8 cellular contexts compared by ENCODE assay signal in genomic region chr6:41591859-41592502, GRCh38. TPM values are rescaled to one million over a fixed set of nuclear protein-coding genes. Genes with fewer than 3 reads are reported as not detected.
A peak's percentile ranks its signal among the peaks of the same experiment; 100 is the strongest.
DNase-seq lines count a peak whose midpoint lies in the region; ATAC-seq, FAIRE-seq and TF ChIP-seq lines count a peak whose summit lies in the region.

No MANE protein-coding gene starts in this region.

- DNase-seq in COR-L47 (lab: John Stamatoyannopoulos, UW) (peak; percentile 47), HTR-8/SVneo (ENCODE audit: insufficient read length, low spot score) (peak; percentile 87), Peyer's patch (peak; percentile 69 to 92 (median 83)), fibroblast of peridontal ligament (ENCODE audit: extremely low read depth) (peak; percentile 60), superior temporal gyrus (ENCODE audit: extremely low spot score) (peak; percentile 89)
- DNase-seq in activated T-cell treated with anti-CD3 and anti-CD28 coated beads, Interleukin-2, amount 50 U/mL, for 48 hours = peak; percentile 87 to 89

- H3K36me3 ChIP-seq in Peyer's patch = peaks cover 0 to 77% (median 0%) of the 10 kb centered on the region in 3 donors
- H3K36me3 ChIP-seq in neutrophil = no peaks in the 10 kb centered on the region

- H3K27ac ChIP-seq in Peyer's patch (no peak overlapping the region), neutrophil (no peak overlapping the region)

- H3K9me3 ChIP-seq in Peyer's patch = no peaks in the 10 kb centered on the region
- no peaks in the 10 kb centered on the region for H3K9me3 ChIP-seq in neutrophil

- no peaks in the 10 kb centered on the region for H3K27me3 ChIP-seq in Peyer's patch
- no peaks in the 10 kb centered on the region for H3K27me3 ChIP-seq in neutrophil

- TF ChIP-seq CTCF in Peyer's patch (IDR thresholded peaks at IDR 0.05) = peak; percentile 83 to 94 (median 92)
- TF ChIP-seq CTCF in neutrophil (IDR thresholded peaks at IDR 0.05) = peak; percentile 87

- H3K4me1 ChIP-seq in Peyer's patch (no peaks in the 10 kb centered on the region), neutrophil (ENCODE audit: control insufficient read depth in 1 of 2, insufficient read depth in 1 of 2, low read depth in 1 of 2, low read length in 1 of 2) (no peaks in the 10 kb centered on the region)

- no peak overlapping the region for H3K4me3 ChIP-seq in Peyer's patch
- no peak overlapping the region for H3K4me3 ChIP-seq in neutrophil (ENCODE audit: low read depth in 1 of 2, low read length in 1 of 2)

- ATAC-seq in GM18519 (IDR thresholded peaks at IDR 0.05; ENCODE audit: low FRiP score, unreplicated experiment) = no peak

- FAIRE-seq in HTR-8/SVneo (lab: Jason Lieb, UNC) = peak; percentile 48

- no peak for TF ChIP-seq POLR2A in Peyer's patch (IDR thresholded peaks at IDR 0.05)

RNA-seq across cellular contexts. Expression of gene FOXP4, which starts 45.8 kb away (rescaled TPM):
- 10 to 100 TPM; 13.2 to 36.5 (median 20.0) TPM for total RNA-seq in Peyer's patch

RNA-seq across cellular contexts. Expression of gene MDFI, which starts 46.3 kb away (rescaled TPM):
- total RNA-seq in Peyer's patch = 1 to 10 TPM in 2 of 4 donors, under 1 TPM in 1, not detected in 1; 0.94 to 2.6 (median 2.4) TPM
